ENCODE assay signal across 8 cellular contexts in genomic region chr1:6601865-6602668, GRCh38. TPM values are rescaled to one million over a fixed set of nuclear protein-coding genes. Genes with fewer than 3 reads are reported as not detected.
DNase-seq lines count a peak whose midpoint lies in the region; ATAC-seq and TF ChIP-seq lines count a peak whose summit lies in the region.

No MANE protein-coding gene starts in this region.

- ATAC-seq in GM21529 (IDR thresholded peaks at IDR 0.05; ENCODE audit: unreplicated experiment) (peak; percentile 25), HG03196 (IDR thresholded peaks at IDR 0.05; ENCODE audit: unreplicated experiment) (no peak)

- no peaks in the 10 kb centered on the region for H3K27me3 Mint-ChIP-seq in activated T-cell treated with anti-CD3 and anti-CD28 coated beads, Interleukin-2, amount 50 U/mL, for 24 hours
- peaks cover 3% of the 10 kb centered on the region for H3K27me3 Mint-ChIP-seq in neural crest cell (ENCODE audit: low read depth)

- H3K36me3 ChIP-seq in KMS-11 (ENCODE audit: insufficient read depth): peaks cover 8% of the 10 kb centered on the region; the same call in 1 of the 2 replicates

- H3K4me2 ChIP-seq in KMS-11: peak overlapping the region; percentile 100; the same call in 1 of the 2 replicates

- H4K20me1 ChIP-seq in KMS-11 (ENCODE audit: insufficient read depth): peaks cover 22% of the 10 kb centered on the region; the same call in 1 of the 2 replicates

- peak overlapping the region; percentile 60 for H2AFZ ChIP-seq in KMS-11 (ENCODE audit: low read depth)

- TF ChIP-seq CTCF in KMS-11 (conservative IDR thresholded peaks at IDR 0.05; ENCODE audit: low read depth, low read length) (no peak), foreskin fibroblast (IDR thresholded peaks at IDR 0.05; ENCODE audit: low read depth, low read length) (no peak), neural crest cell (conservative IDR thresholded peaks at IDR 0.05) (no peak)

- no peaks in the 10 kb centered on the region for H3K27me3 ChIP-seq in KMS-11 (ENCODE audit: insufficient read depth, low read depth)

- DNase-seq in GM04504 (ENCODE audit: low read depth) (peak; percentile 24), foreskin fibroblast (peak in 1 of 2 donors; percentile 51), neural crest cell (ENCODE audit: low read depth, low spot score) (no peak), cortex of kidney (lab: John Stamatoyannopoulos, UW) (no peak)
- DNase-seq in activated T-cell treated with anti-CD3 and anti-CD28 coated beads, Interleukin-2, amount 50 U/mL, for 24 hours: no peak

- H3K9me3 Mint-ChIP-seq in activated T-cell treated with anti-CD3 and anti-CD28 coated beads, Interleukin-2, amount 50 U/mL, for 24 hours: no peaks in the 10 kb centered on the region
- H3K9me3 Mint-ChIP-seq in neural crest cell: no peaks in the 10 kb centered on the region

- peak overlapping the region; percentile 92 for H3K27ac ChIP-seq in KMS-11

- peaks cover 46% of the 10 kb centered on the region for H3K36me3 Mint-ChIP-seq in activated T-cell treated with anti-CD3 and anti-CD28 coated beads, Interleukin-2, amount 50 U/mL, for 24 hours (ENCODE audit: low read depth)
- no peaks in the 10 kb centered on the region for H3K36me3 Mint-ChIP-seq in neural crest cell (ENCODE audit: low read depth)

- H3K4me1 ChIP-seq in KMS-11 (ENCODE audit: low read depth, poor library complexity, severe bottlenecking): peaks cover 30% of the 10 kb centered on the region

- H3K4me3 Mint-ChIP-seq in activated T-cell treated with anti-CD3 and anti-CD28 coated beads, Interleukin-2, amount 50 U/mL, for 24 hours: peak overlapping the region; percentile 92
- peak overlapping the region; percentile 91 for H3K4me3 Mint-ChIP-seq in neural crest cell

- H3K4me3 ChIP-seq in KMS-11 (IDR thresholded peaks at IDR 0.05; ENCODE audit: insufficient read depth, low read depth, low read length) (peak overlapping the region; percentile 83), foreskin fibroblast (ENCODE audit: low read depth in 1 of 2, low read length in 2 of 2) (peak overlapping the region; percentile 86 to 93)

- H3K9ac ChIP-seq in KMS-11: peak overlapping the region; percentile 88

- H3K4me1 Mint-ChIP-seq in activated T-cell treated with anti-CD3 and anti-CD28 coated beads, Interleukin-2, amount 50 U/mL, for 24 hours (ENCODE audit: low read depth): peaks cover 38% of the 10 kb centered on the region
- H3K4me1 Mint-ChIP-seq in neural crest cell: peaks cover 35% of the 10 kb centered on the region

- peak overlapping the region; percentile 98 for H3K27ac Mint-ChIP-seq in activated T-cell treated with anti-CD3 and anti-CD28 coated beads, Interleukin-2, amount 50 U/mL, for 24 hours
- H3K27ac Mint-ChIP-seq in neural crest cell (ENCODE audit: unreplicated experiment): no peak overlapping the region

- H3K79me2 ChIP-seq in KMS-11 (ENCODE audit: insufficient read depth, low read depth): peaks cover 54% of the 10 kb centered on the region

RNA-seq across cellular contexts. Expression of gene KLHL21, which starts 0.6 kb away (rescaled TPM):
- total RNA-seq in neural crest cell: 18.8 and 19.0 TPM in 2 replicates

RNA-seq across cellular contexts. Expression of gene PHF13, which starts 11.5 kb away (rescaled TPM):
- total RNA-seq in neural crest cell: 32.6 and 33.5 TPM in 2 replicates

RNA-seq across cellular contexts. Expression of gene ZBTB48, which starts 22.3 kb away (rescaled TPM):
- total RNA-seq in neural crest cell: 35.7 and 41.0 TPM in 2 replicates

RNA-seq across cellular contexts. Expression of gene THAP3, which starts 22.6 kb away (rescaled TPM):
- total RNA-seq in neural crest cell: 26.1 and 28.5 TPM in 2 replicates

RNA-seq across cellular contexts. Expression of gene TAS1R1, which starts 47.0 kb away (rescaled TPM):
- not detected in 2 replicates for total RNA-seq in neural crest cell
